ENCODE assay signal across 8 cellular contexts in the genomic region with DNA sequence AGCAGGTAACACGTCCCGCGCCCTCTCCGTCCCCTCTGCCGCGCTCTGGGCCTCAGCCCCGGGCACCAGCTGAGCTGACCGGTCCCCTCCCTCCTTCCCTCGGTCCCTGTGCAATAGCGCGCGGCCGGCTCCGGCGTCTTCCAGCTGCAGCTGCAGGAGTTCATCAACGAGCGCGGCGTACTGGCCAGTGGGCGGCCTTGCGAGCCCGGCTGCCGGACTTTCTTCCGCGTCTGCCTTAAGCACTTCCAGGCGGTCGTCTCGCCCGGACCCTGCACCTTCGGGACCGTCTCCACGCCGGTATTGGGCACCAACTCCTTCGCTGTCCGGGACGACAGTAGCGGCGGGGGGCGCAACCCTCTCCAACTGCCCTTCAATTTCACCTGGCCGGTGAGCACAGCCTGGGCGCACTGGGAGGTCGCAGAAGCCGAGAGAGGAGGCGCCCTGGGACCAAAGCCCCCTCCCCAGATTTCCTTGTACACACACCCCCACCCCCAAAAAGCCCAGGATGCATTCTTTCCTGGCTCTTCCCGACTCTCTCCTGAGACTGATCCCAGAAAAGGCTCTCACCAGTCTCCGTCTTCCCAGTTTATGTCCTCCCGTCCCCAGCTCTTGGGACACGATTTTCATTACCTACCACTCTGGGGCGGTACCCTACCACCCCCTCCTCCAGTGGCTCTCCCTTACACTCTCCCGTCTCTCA. TPM values are rescaled to one million over a fixed set of nuclear protein-coding genes. Genes with fewer than 3 reads are reported as not detected.
DNase-seq lines count a peak whose midpoint lies in the region; ATAC-seq and TF ChIP-seq lines count a peak whose summit lies in the region.

No MANE protein-coding gene starts in this region.

- H3K4me1 ChIP-seq in aorta (ENCODE audit: control insufficient read depth in 1 of 2, insufficient read depth in 2 of 2, low read length in 2 of 2): no peaks in the 10 kb centered on the region

- H3K36me3 Mint-ChIP-seq in dendritic cell treated with granulocyte-macrophage colony-stimulating factor and Interleukin-4, amounts not matched to agents 40 ng/mL and 50 ng/mL, for 4 days (ENCODE audit: low read depth): no peaks in the 10 kb centered on the region
- no peaks in the 10 kb centered on the region for H3K36me3 Mint-ChIP-seq in memory B cell

- H3K27ac Mint-ChIP-seq in dendritic cell treated with granulocyte-macrophage colony-stimulating factor and Interleukin-4, amounts not matched to agents 40 ng/mL and 50 ng/mL, for 4 days: no peak overlapping the region
- peak overlapping the region; percentile 17 for H3K27ac Mint-ChIP-seq in memory B cell

- 0% methylated on average over 50 of the region's 50 CpGs for WGBS in aorta, 2 donors

- peak overlapping the region; percentile 69 for H3K4me3 Mint-ChIP-seq in dendritic cell treated with granulocyte-macrophage colony-stimulating factor and Interleukin-4, amounts not matched to agents 40 ng/mL and 50 ng/mL, for 4 days
- peak overlapping the region; percentile 82 for H3K4me3 Mint-ChIP-seq in memory B cell

- ATAC-seq in memory B cell (ENCODE audit: low read depth): no peak
- ATAC-seq in aorta (ENCODE audit: low FRiP score): peak; percentile 49
- ATAC-seq in GM18517 (IDR thresholded peaks at IDR 0.05; ENCODE audit: unreplicated experiment): no peak

- H3K27me3 ChIP-seq in aorta (ENCODE audit: control insufficient read depth in 1 of 2, insufficient read depth in 2 of 2, low read length in 1 of 2): no peaks in the 10 kb centered on the region

- no peaks in the 10 kb centered on the region for H3K9me3 Mint-ChIP-seq in dendritic cell treated with granulocyte-macrophage colony-stimulating factor and Interleukin-4, amounts not matched to agents 40 ng/mL and 50 ng/mL, for 4 days
- H3K9me3 Mint-ChIP-seq in memory B cell: no peaks in the 10 kb centered on the region

- H3K4me3 ChIP-seq in aorta (ENCODE audit: low read length in 2 of 2): peak overlapping the region in 1 of 2 donors; percentile 1

- H3K4me1 Mint-ChIP-seq in dendritic cell treated with granulocyte-macrophage colony-stimulating factor and Interleukin-4, amounts not matched to agents 40 ng/mL and 50 ng/mL, for 4 days (ENCODE audit: low read depth): peaks cover 74% of the 10 kb centered on the region
- peaks cover 36% of the 10 kb centered on the region for H3K4me1 Mint-ChIP-seq in memory B cell

- TF ChIP-seq CTCF in GM10266 (IDR thresholded peaks at IDR 0.05; ENCODE audit: control insufficient read depth, insufficient read depth, low read depth, missing control alignments): peak; percentile 15

- DNase-seq in GM10266 (ENCODE audit: extremely low spot score): no peak
- DNase-seq in NCI-H774 (lab: John Stamatoyannopoulos, UW): peak; percentile 51
- no peak for DNase-seq in memory B cell (ENCODE audit: low spot score in 2 of 2)
- DNase-seq in aorta: peak; percentile 73 to 90
- no peak for DNase-seq in cerebellar nuclear complex (lab: John Stamatoyannopoulos, UW)
- DNase-seq in pons (ENCODE audit: low spot score): no peak

- intact Hi-C loops in dendritic cell treated with granulocyte-macrophage colony-stimulating factor and Interleukin-4, amounts not matched to agents 40 ng/mL and 50 ng/mL, for 4 days (cut with micrococcal nuclease): no loop called here
- intact Hi-C loops in aorta (cut with DNase I): no loop called here

- H3K9me3 ChIP-seq in aorta (ENCODE audit: control insufficient read depth, low read length): no peaks in the 10 kb centered on the region

- H3K27me3 Mint-ChIP-seq in dendritic cell treated with granulocyte-macrophage colony-stimulating factor and Interleukin-4, amounts not matched to agents 40 ng/mL and 50 ng/mL, for 4 days: peaks cover 86% of the 10 kb centered on the region
- peaks cover 38% of the 10 kb centered on the region for H3K27me3 Mint-ChIP-seq in memory B cell

- H3K36me3 ChIP-seq in aorta (ENCODE audit: control insufficient read depth in 1 of 2, insufficient read depth in 2 of 2, low read length in 1 of 2): no peaks in the 10 kb centered on the region

- no peak overlapping the region for H3K27ac ChIP-seq in aorta (ENCODE audit: low read depth in 1 of 2, low read length in 2 of 2)

RNA-seq across cellular contexts. Expression of gene DLL4, which starts 0.7 kb away (rescaled TPM):
- 10 to 100 TPM in 1 of 2 donors, 1 to 10 TPM in 1; 9.7 to 28.4 TPM for total RNA-seq in aorta
- under 1 TPM; 0.20 to 0.38 TPM for polyA plus RNA-seq in aorta

RNA-seq across cellular contexts. Expression of gene CHAC1, which starts 23.4 kb away (rescaled TPM):
- total RNA-seq in aorta: 1 to 10 TPM; 2.1 to 5.3 TPM
- 1 to 10 TPM; 1.2 to 4.5 TPM for polyA plus RNA-seq in aorta

RNA-seq across cellular contexts. Expression of gene VPS18, which starts 35.6 kb away (rescaled TPM):
- total RNA-seq in aorta: 10 to 100 TPM; 18.6 to 22.5 TPM
- 10 to 100 TPM in 1 of 2 donors, 1 to 10 TPM in 1; 5.5 to 10.3 TPM for polyA plus RNA-seq in aorta

RNA-seq across cellular contexts. Expression of gene RHOV, which starts 55.8 kb away (rescaled TPM):
- total RNA-seq in aorta: under 1 TPM; 0.19 to 0.30 TPM
- polyA plus RNA-seq in aorta: under 1 TPM in 1 of 2 donors, not detected in 1; 0.15 TPM

Comparison
In these comparisons a context has a peak if more than half of its experiments do, and no peak if none do; other contexts are left out.
1. DNase-seq: peak in NCI-H774 (single experiment) and aorta (2 of 2); none in GM10266 (single experiment), memory B cell (0 of 2), cerebellar nuclear complex (0 of 2) and pons (single experiment).